In the genomic region with DNA sequence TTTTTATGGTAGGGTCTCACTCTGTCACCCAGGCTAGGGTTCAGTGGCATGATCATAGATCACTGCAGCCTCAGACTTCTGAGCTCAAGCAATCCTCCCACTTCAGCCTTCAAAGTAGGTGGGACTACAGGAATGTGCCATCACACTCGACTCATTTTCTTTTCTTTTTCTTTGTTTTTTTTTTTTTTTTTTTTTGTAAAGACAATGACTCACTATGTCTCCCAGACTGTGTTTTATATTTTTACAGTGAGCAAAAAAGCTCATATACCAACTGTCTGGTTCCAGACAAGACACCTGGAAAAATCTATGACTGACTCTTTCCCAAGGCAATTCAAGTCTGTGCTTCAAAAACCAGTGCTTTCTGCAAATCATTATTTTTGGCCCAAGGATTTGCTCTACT, we compare ENCODE assay signal across 19 cellular contexts. TPM values are rescaled to one million over a fixed set of nuclear protein-coding genes. Genes with fewer than 3 reads are reported as not detected.
"Had no signal": no experiment of that assay in that cellular context is flagged by ENCODE, and none has a peak within 500 bp of the region (broad histone marks: within the 10 kb centered on the region; RNA-seq: fewer than 3 reads in every experiment).

No MANE protein-coding gene starts in this region.

- ATAC-seq: activated naive CD8-positive, alpha-beta T cell treated with anti-CD3 and anti-CD28 coated beads, Interleukin-2, amount 50 U/mL, for 24 hours; esophagus mucosa; left lobe of liver; natural killer cell treated with Interleukin-12 subunit alpha and Interleukin-12 subunit beta and Interleukin-15 and Interleukin-18, amount 100 ng/mL, for 72 hours; psoas muscle; stimulated activated naive CD8-positive, alpha-beta T cell treated with anti-CD3 and anti-CD28 coated beads, Interleukin-15, Interleukin-2, amounts not matched to agents 100 U/mL and 50 U/mL, for 24 hours; upper lobe of right lung had no signal

- H3K36me3 Mint-ChIP-seq: memory B cell; natural killer cell treated with Interleukin-12 subunit alpha and Interleukin-12 subunit beta and Interleukin-15 and Interleukin-18, amount 100 ng/mL, for 72 hours had no signal

- H3K27ac Mint-ChIP-seq: activated B cell treated with CpG ODN at 0.5 μM for 24 hours; activated CD4-positive, alpha-beta T cell treated with anti-CD3 and anti-CD28 coated beads, Interleukin-2, amount 10 ng/mL, durations not matched to agents 24 days and 14 days; activated naive CD8-positive, alpha-beta T cell treated with anti-CD3 and anti-CD28 coated beads, Interleukin-2, amount 50 U/mL, for 24 hours; activated T-helper 1 cell treated with anti-CD3 and anti-CD28 coated beads, Interleukin-12 subunit alpha, Interleukin-12 subunit beta, Interleukin-2, Interleukin-4 antibody, amounts not matched to agents 30 ng/mL and 10 ng/mL and 1 ng/mL, durations not matched to agents 14 hours and 24 hours and 36 hours; memory B cell; natural killer cell treated with Interleukin-12 subunit alpha and Interleukin-12 subunit beta and Interleukin-15 and Interleukin-18, amount 100 ng/mL, for 72 hours; T-helper 1 cell treated with Interleukin-12 subunit alpha and Interleukin-12 subunit beta and Interleukin-4 antibody, amounts not matched to agents 30 μg/mL and 1 μg/mL, for 36 hours had no signal

- H3K36me3 ChIP-seq: ascending aorta, upper lobe of right lung had no signal

- H3K4me1 Mint-ChIP-seq: activated B cell treated with CpG ODN at 0.5 μM for 24 hours; activated CD4-positive, alpha-beta T cell treated with anti-CD3 and anti-CD28 coated beads, Interleukin-2, amount 10 ng/mL, durations not matched to agents 24 days and 14 days; activated naive CD8-positive, alpha-beta T cell treated with anti-CD3 and anti-CD28 coated beads, Interleukin-2, amount 50 U/mL, for 24 hours; central memory CD8-positive, alpha-beta T cell had no signal

- H3K4me3 ChIP-seq: ascending aorta, psoas muscle, upper lobe of right lung had no signal

- H3K9me3 Mint-ChIP-seq: activated CD4-positive, alpha-beta T cell treated with anti-CD3 and anti-CD28 coated beads, Interleukin-2, amount 10 ng/mL, durations not matched to agents 24 days and 14 days; activated naive CD8-positive, alpha-beta T cell treated with anti-CD3 and anti-CD28 coated beads, Interleukin-2, amount 50 U/mL, for 24 hours; activated T-helper 1 cell treated with anti-CD3 and anti-CD28 coated beads, Interleukin-12 subunit alpha, Interleukin-12 subunit beta, Interleukin-2, Interleukin-4 antibody, amounts not matched to agents 30 ng/mL and 10 ng/mL and 1 ng/mL, durations not matched to agents 14 hours and 24 hours and 36 hours; central memory CD8-positive, alpha-beta T cell; memory B cell; T-helper 1 cell treated with Interleukin-12 subunit alpha and Interleukin-12 subunit beta and Interleukin-4 antibody, amounts not matched to agents 30 μg/mL and 1 μg/mL, for 36 hours had no signal

- H3K27ac ChIP-seq: ascending aorta, psoas muscle, upper lobe of right lung had no signal

- H3K27me3 ChIP-seq: ascending aorta had no signal

- H3K9me3 ChIP-seq: ascending aorta, psoas muscle, upper lobe of right lung had no signal

- H3K4me1 ChIP-seq: ascending aorta, psoas muscle, upper lobe of right lung had no signal

- H3K4me3 Mint-ChIP-seq: activated B cell treated with CpG ODN at 0.5 μM for 24 hours; activated CD4-positive, alpha-beta T cell treated with anti-CD3 and anti-CD28 coated beads, Interleukin-2, amount 10 ng/mL, durations not matched to agents 24 days and 14 days; activated naive CD8-positive, alpha-beta T cell treated with anti-CD3 and anti-CD28 coated beads, Interleukin-2, amount 50 U/mL, for 24 hours; activated T-helper 1 cell treated with anti-CD3 and anti-CD28 coated beads, Interleukin-12 subunit alpha, Interleukin-12 subunit beta, Interleukin-2, Interleukin-4 antibody, amounts not matched to agents 30 ng/mL and 10 ng/mL and 1 ng/mL, durations not matched to agents 14 hours and 24 hours and 36 hours; central memory CD8-positive, alpha-beta T cell; memory B cell; natural killer cell treated with Interleukin-12 subunit alpha and Interleukin-12 subunit beta and Interleukin-15 and Interleukin-18, amount 100 ng/mL, for 72 hours; T-helper 1 cell treated with Interleukin-12 subunit alpha and Interleukin-12 subunit beta and Interleukin-4 antibody, amounts not matched to agents 30 μg/mL and 1 μg/mL, for 36 hours had no signal

- DNase-seq: activated B cell treated with CpG ODN at 0.5 μM for 24 hours; activated CD4-positive, alpha-beta T cell treated with anti-CD3 and anti-CD28 coated beads, Interleukin-2, amount 10 ng/mL, durations not matched to agents 24 days and 14 days; activated naive CD4-positive, alpha-beta T cell treated with Interleukin-2 at 50 U/mL for 16 hours; activated naive CD8-positive, alpha-beta T cell treated with anti-CD3 and anti-CD28 coated beads, Interleukin-2, amount 50 U/mL, for 24 hours; dermis blood vessel endothelial cell; nucleus accumbens; psoas muscle; stimulated activated CD4-positive, alpha-beta T cell treated with anti-CD3 and anti-CD28 coated beads, Interleukin-4, amount 100 ng/mL, for 1 hour; stimulated activated CD8-positive, alpha-beta memory T cell treated with anti-CD3 and anti-CD28 coated beads, Interleukin-4, amount 100 ng/mL, for 48 hours; stimulated activated naive CD8-positive, alpha-beta T cell treated with anti-CD3 and anti-CD28 coated beads, Interleukin-15, Interleukin-2, amounts not matched to agents 100 U/mL and 50 U/mL, for 24 hours; upper lobe of right lung had no signal

RNA-seq across cellular contexts. Expression of gene FOXD1, which starts 10.8 kb away (rescaled TPM):
- total RNA-seq: left lobe of liver had no signal
